In the genomic region with DNA sequence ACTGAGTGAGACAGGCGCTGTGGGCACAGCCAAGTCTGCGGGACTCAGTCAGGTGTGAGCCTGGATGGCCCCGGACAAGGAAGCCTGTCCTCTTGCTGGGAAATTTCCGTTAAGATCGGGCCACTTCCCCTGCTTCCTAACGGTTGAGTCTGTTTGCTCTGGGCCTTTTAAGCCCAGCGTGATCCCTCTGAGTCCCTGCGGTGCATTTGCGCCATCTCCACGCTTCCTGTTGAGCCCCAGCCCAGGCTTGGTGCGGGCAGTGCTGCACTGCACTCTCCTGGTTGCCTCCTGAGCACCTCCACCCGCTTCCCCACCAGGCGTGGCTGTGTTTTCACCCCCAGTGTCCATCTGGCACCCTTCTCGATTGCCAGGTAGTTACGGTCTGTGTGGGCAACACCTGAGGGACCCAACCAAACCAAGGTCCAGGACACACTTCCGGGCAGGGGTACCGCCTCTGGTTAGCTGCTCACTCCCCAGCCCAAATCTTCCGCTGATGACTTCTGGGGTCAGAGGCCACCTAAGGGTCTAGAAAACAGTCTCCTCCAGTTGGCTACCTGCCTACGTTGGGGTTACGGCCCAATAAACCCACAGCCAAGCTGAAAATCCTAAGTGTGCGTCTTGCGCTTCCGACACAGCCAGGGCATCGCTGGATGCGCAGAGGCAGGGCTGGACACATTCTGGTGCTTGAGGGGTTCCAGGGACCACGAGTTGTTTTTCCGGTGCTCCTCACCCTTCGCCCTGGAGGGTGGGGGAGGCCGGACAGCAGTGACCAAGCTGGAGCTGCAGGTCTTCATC, we compare ENCODE assay signal across 1 cellular context.
TF ChIP-seq lines count a peak whose summit lies in the region.

No MANE protein-coding gene starts in this region.

TF ChIP-seq in H1, 55 proteins besides CTCF, POLR2A, EP300 and RAD21:
- TF ChIP-seq, protein P1, sequence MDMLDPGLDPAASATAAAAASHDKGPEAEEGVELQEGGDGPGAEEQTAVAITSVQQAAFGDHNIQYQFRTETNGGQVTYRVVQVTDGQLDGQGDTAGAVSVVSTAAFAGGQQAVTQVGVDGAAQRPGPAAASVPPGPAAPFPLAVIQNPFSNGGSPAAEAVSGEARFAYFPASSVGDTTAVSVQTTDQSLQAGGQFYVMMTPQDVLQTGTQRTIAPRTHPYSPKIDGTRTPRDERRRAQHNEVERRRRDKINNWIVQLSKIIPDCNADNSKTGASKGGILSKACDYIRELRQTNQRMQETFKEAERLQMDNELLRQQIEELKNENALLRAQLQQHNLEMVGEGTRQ (IDR thresholded peaks at IDR 0.05; ENCODE audit: low read length): no peak
- TF ChIP-seq SP4 (IDR thresholded peaks at IDR 0.05; ENCODE audit: low read length) (no peak), SIN3A (conservative IDR thresholded peaks at IDR 0.05 in 1 of 2, IDR thresholded peaks at IDR 0.05 in 1 of 2; ENCODE audit: low read depth in 1 of 2, low read length in 2 of 2) (0 out of 4 replicates have a peak, but pooled peaks of 1 of the 2 experiments have one; percentile 4), SP2 (IDR thresholded peaks at IDR 0.05; ENCODE audit: low read length) (no peak), CBX8 (IDR thresholded peaks at IDR 0.05; ENCODE audit: borderline replicate concordance, low read depth, low read length) (no peak), POLR2AphosphoS5 (IDR thresholded peaks at IDR 0.05; ENCODE audit: low read depth, low read length) (peak; percentile 20; the same call in 1 of the 2 replicates), SAP30 (IDR thresholded peaks at IDR 0.05; ENCODE audit: insufficient read depth, insufficient replicate concordance, low read length) (no peak), TAF7 (optimal IDR thresholded peaks at IDR 0.05; ENCODE audit: borderline replicate concordance, low read depth, low read length) (peak; percentile 13), CEBPB (IDR thresholded peaks at IDR 0.05; ENCODE audit: low read depth, low read length) (no peak), POU5F1 (IDR thresholded peaks at IDR 0.05; ENCODE audit: low read depth, low read length) (no peak), PHF8 (conservative IDR thresholded peaks at IDR 0.05; ENCODE audit: low read depth, low read length) (no peak), KDM4A (IDR thresholded peaks at IDR 0.05; ENCODE audit: low read depth, low read length, severe bottlenecking) (no peak), TAF1 (IDR thresholded peaks at IDR 0.05; ENCODE audit: low read depth, low read length) (no peak), TEAD4 (IDR thresholded peaks at IDR 0.05; ENCODE audit: low read depth, low read length) (no peak)
- TF ChIP-seq, protein P2, sequence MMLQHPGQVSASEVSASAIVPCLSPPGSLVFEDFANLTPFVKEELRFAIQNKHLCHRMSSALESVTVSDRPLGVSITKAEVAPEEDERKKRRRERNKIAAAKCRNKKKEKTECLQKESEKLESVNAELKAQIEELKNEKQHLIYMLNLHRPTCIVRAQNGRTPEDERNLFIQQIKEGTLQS (IDR thresholded peaks at IDR 0.05; ENCODE audit: insufficient read depth, low read depth, low read length): no peak
- TF ChIP-seq, protein P3, sequence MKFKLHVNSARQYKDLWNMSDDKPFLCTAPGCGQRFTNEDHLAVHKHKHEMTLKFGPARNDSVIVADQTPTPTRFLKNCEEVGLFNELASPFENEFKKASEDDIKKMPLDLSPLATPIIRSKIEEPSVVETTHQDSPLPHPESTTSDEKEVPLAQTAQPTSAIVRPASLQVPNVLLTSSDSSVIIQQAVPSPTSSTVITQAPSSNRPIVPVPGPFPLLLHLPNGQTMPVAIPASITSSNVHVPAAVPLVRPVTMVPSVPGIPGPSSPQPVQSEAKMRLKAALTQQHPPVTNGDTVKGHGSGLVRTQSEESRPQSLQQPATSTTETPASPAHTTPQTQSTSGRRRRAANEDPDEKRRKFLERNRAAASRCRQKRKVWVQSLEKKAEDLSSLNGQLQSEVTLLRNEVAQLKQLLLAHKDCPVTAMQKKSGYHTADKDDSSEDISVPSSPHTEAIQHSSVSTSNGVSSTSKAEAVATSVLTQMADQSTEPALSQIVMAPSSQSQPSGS (IDR thresholded peaks at IDR 0.05; ENCODE audit: low read length): peak; percentile 9; the same call in 1 of the 2 replicates
